Comparison of ENCODE assay signal across 9 cellular contexts in genomic region chr2:99066075-99066557, GRCh38.
DNase-seq lines count a peak whose midpoint lies in the region; ATAC-seq, FAIRE-seq and TF ChIP-seq lines count a peak whose summit lies in the region.
"Had no signal": no experiment of that assay in that cellular context is flagged by ENCODE, and none has a peak within 500 bp of the region (broad histone marks: within the 10 kb centered on the region; RNA-seq: fewer than 3 reads in every experiment).

No MANE protein-coding gene starts in this region.

- H3K79me2 ChIP-seq in Loucy (ENCODE audit: insufficient read depth, low read length) = no peaks in the 10 kb centered on the region

- intact Hi-C loops in naive thymus-derived CD4-positive, alpha-beta T cell (cut with micrococcal nuclease) = loop anchor here (1.0 to 10.0 kb wide), 13 partner anchors 75 to 1260 kb away; partner anchors contain the start of genes C2orf15 (in 1 of the 2), COA5 (in 1 of the 2), EIF5B (in 1 of the 2) and LIPT1 (in 1 of the 2)

- H3K27ac Mint-ChIP-seq in naive thymus-derived CD4-positive, alpha-beta T cell = no peak overlapping the region

- POLR2A ChIA-PET in GM10248 (lab: Yijun Ruan, JAX) = no interaction called here
- POLR2A ChIA-PET in naive thymus-derived CD4-positive, alpha-beta T cell (lab: Charles Lee) = interaction anchor here (1.0 to 2.1 kb wide), 3 partner anchors 75 to 295 kb away, joined by 3 to 11 read pairs (median 9); partner anchors contain the start of genes C2orf15, MITD1 and MRPL30

- H3K9me3 Mint-ChIP-seq in naive thymus-derived CD4-positive, alpha-beta T cell = no peaks in the 10 kb centered on the region

- ATAC-seq in RWPE2 (ENCODE audit: low read depth) = peak; percentile 78
- ATAC-seq in naive thymus-derived CD4-positive, alpha-beta T cell = peak; percentile 59

- H4K20me1 ChIP-seq in Loucy (ENCODE audit: insufficient read depth, low read length, poor library complexity, severe bottlenecking) = no peaks in the 10 kb centered on the region

- H3K9me2 ChIP-seq in Loucy (replicated peaks; ENCODE audit: low read depth, low read length) = no peaks in the 10 kb centered on the region

- H3K4me2 ChIP-seq in Loucy (ENCODE audit: low read depth, low read length, poor library complexity, severe bottlenecking) = peak overlapping the region; percentile 63

- DNase-seq in GM10248 (ENCODE audit: extremely low spot score) (peak; percentile 38), HFF-Myc (ENCODE audit: extremely low read depth, low read depth) (peak; percentile 14), RWPE2 (ENCODE audit: low spot score) (no peak), epithelial cell of prostate (ENCODE audit: low read depth, low spot score) (peak; percentile 14)
- peak in 5 of 9 donors; percentile 2 to 23 (median 20) for DNase-seq in naive thymus-derived CD4-positive, alpha-beta T cell
- no peak for DNase-seq in NK-92 treated with Interleukin-12 subunit alpha and Interleukin-12 subunit beta, amount 100 ng/mL, for 24 hours (lab: John Stamatoyannopoulos, UW)

- no peaks in the 10 kb centered on the region for H3K27me3 ChIP-seq in Loucy (ENCODE audit: insufficient read depth, low read length, poor library complexity, severe bottlenecking)
- no peaks in the 10 kb centered on the region for H3K27me3 ChIP-seq in RWPE2 (ENCODE audit: insufficient read depth, poor library complexity, severe bottlenecking)
- H3K27me3 ChIP-seq in naive thymus-derived CD4-positive, alpha-beta T cell (ENCODE audit: control insufficient read depth in 2 of 2, insufficient read depth in 2 of 2, low read length in 2 of 2) = no peaks in the 10 kb centered on the region

- H3K4me1 ChIP-seq in Loucy (ENCODE audit: insufficient read depth, low read length, poor library complexity, severe bottlenecking) (peaks cover 25% of the 10 kb centered on the region), RWPE2 (ENCODE audit: insufficient read depth, poor library complexity, severe bottlenecking) (no peaks in the 10 kb centered on the region)
- peaks cover 8 to 23% of the 10 kb centered on the region in 2 donors for H3K4me1 ChIP-seq in naive thymus-derived CD4-positive, alpha-beta T cell (ENCODE audit: control insufficient read depth in 2 of 2, insufficient read depth in 2 of 2, low read length in 2 of 2)
- H3K4me1 ChIP-seq: HAP-1 had no signal

- TF ChIP-seq CTCF in GM10248 (IDR thresholded peaks at IDR 0.05; ENCODE audit: control extremely low read depth, extremely low read depth, low read depth, missing control alignments) (peak; percentile 49), HFF-Myc (IDR thresholded peaks at IDR 0.05; ENCODE audit: low read depth, low read length, missing control alignments) (peak; percentile 32), Loucy (conservative IDR thresholded peaks at IDR 0.05; ENCODE audit: low read length) (peak; percentile 80), RWPE2 (IDR thresholded peaks at IDR 0.05; ENCODE audit: poor library complexity, severe bottlenecking) (peak; percentile 73)

- CTCF ChIA-PET in GM10248 (lab: Yijun Ruan, JAX) = interaction anchor here (0.7 to 3.3 kb wide), 14 partner anchors 8 to 489 kb away, joined by 3 to 29 read pairs (median 4); no protein-coding TSS in a partner anchor
- CTCF ChIA-PET in naive thymus-derived CD4-positive, alpha-beta T cell (lab: Charles Lee) = interaction anchor here (0.7 to 1.2 kb wide), 4 partner anchors 21 to 417 kb away, joined by 3 to 5 read pairs (median 4); no protein-coding TSS in a partner anchor

- H3K36me3 ChIP-seq in Loucy (ENCODE audit: insufficient read depth, low read length) (no peaks in the 10 kb centered on the region), RWPE2 (ENCODE audit: low read depth) (no peaks in the 10 kb centered on the region)
- H3K36me3 ChIP-seq in naive thymus-derived CD4-positive, alpha-beta T cell (ENCODE audit: control insufficient read depth in 2 of 3, insufficient read depth in 3 of 3, low read length in 3 of 3) = no peaks in the 10 kb centered on the region
- H3K36me3 ChIP-seq: HAP-1 had no signal

- no peak overlapping the region for H3K27ac ChIP-seq in RWPE2 (ENCODE audit: poor library complexity, severe bottlenecking)
- peak overlapping the region; percentile 20 for H3K27ac ChIP-seq in epithelial cell of prostate
- H3K27ac ChIP-seq in naive thymus-derived CD4-positive, alpha-beta T cell (ENCODE audit: low read depth, low read length) = peak overlapping the region; percentile 52

- H3K9me3 ChIP-seq in Loucy (ENCODE audit: insufficient read depth, low read depth, low read length) (no peaks in the 10 kb centered on the region), RWPE2 (ENCODE audit: severe bottlenecking) (no peaks in the 10 kb centered on the region)
- H3K9me3 ChIP-seq in naive thymus-derived CD4-positive, alpha-beta T cell (ENCODE audit: control insufficient read depth in 2 of 3, low read length in 3 of 3) = no peaks in the 10 kb centered on the region
- H3K9me3 ChIP-seq: HAP-1 had no signal

- H3K27me3 Mint-ChIP-seq in naive thymus-derived CD4-positive, alpha-beta T cell = peaks cover 0 to 2% (median 0%) of the 10 kb centered on the region in 5 donors

- H3K4me3 Mint-ChIP-seq in naive thymus-derived CD4-positive, alpha-beta T cell = no peak overlapping the region

- H3K4me3 ChIP-seq in HFF-Myc (replicated peaks; ENCODE audit: low read depth, low read length) (no peak overlapping the region), Loucy (ENCODE audit: low read length, poor library complexity, severe bottlenecking) (peak overlapping the region; percentile 45), RWPE2 (ENCODE audit: severe bottlenecking) (no peak overlapping the region)
- no peak overlapping the region for H3K4me3 ChIP-seq in naive thymus-derived CD4-positive, alpha-beta T cell (ENCODE audit: low read length)
- H3K4me3 ChIP-seq: HAP-1 had no signal

- no peaks in the 10 kb centered on the region for H3F3A ChIP-seq in Loucy (ENCODE audit: low read depth)

- FAIRE-seq in A204.1 (lab: Jason Lieb, UNC) = peak; percentile 89

- H3K36me3 Mint-ChIP-seq in naive thymus-derived CD4-positive, alpha-beta T cell = peaks cover 0 to 2% (median 0%) of the 10 kb centered on the region in 5 donors

- H3K4me1 Mint-ChIP-seq in naive thymus-derived CD4-positive, alpha-beta T cell = peaks cover 0 to 6% (median 0%) of the 10 kb centered on the region in 7 donors

- H3K9ac ChIP-seq in Loucy (ENCODE audit: low read depth, low read length, poor library complexity, severe bottlenecking) = peak overlapping the region; percentile 46

- peak overlapping the region; percentile 94 for H2AFZ ChIP-seq in Loucy (ENCODE audit: low read length)

Comparison
In these comparisons a context has a peak if more than half of its experiments do, and no peak if none do; other contexts are left out.
1. DNase-seq: peak in GM10248 (single experiment), HFF-Myc (single experiment), epithelial cell of prostate (single experiment) and naive thymus-derived CD4-positive, alpha-beta T cell (5 of 9); none in RWPE2 (single experiment) and NK-92 treated with Interleukin-12 subunit alpha and Interleukin-12 subunit beta, amount 100 ng/mL, for 24 hours (single experiment).
2. Peak in every context shown above with its lines, with median percentiles within 50 percentile points of each other: CTCF ChIP-seq.